8 cellular contexts compared by ENCODE assay signal in genomic region chr16:88533945-88534641, GRCh38. TPM values are rescaled to one million over a fixed set of nuclear protein-coding genes. Genes with fewer than 3 reads are reported as not detected.
DNase-seq lines count a peak whose midpoint lies in the region; ATAC-seq and TF ChIP-seq lines count a peak whose summit lies in the region.

No MANE protein-coding gene starts in this region.

- DNase-seq in activated naive CD8-positive, alpha-beta T cell treated with anti-CD3 and anti-CD28 coated beads for 36 hours, result peak; percentile 85
- DNase-seq in Right ventricle myocardium inferior (ENCODE audit: missing footprints) (peak; percentile 91), posterior vena cava (ENCODE audit: low spot score) (peak; percentile 93), type B pancreatic cell (ENCODE audit: extremely low spot score, unreplicated experiment) (peak; percentile 90)

- peaks cover 9% of the 10 kb centered on the region for H3K4me1 Mint-ChIP-seq in activated naive CD8-positive, alpha-beta T cell treated with anti-CD3 and anti-CD28 coated beads for 36 hours
- peaks cover 16% of the 10 kb centered on the region for H3K4me1 Mint-ChIP-seq in type B pancreatic cell (ENCODE audit: unreplicated experiment)

- H3K36me3 Mint-ChIP-seq in activated naive CD8-positive, alpha-beta T cell treated with anti-CD3 and anti-CD28 coated beads for 36 hours, result peaks cover 3% of the 10 kb centered on the region
- no peaks in the 10 kb centered on the region for H3K36me3 Mint-ChIP-seq in type B pancreatic cell

- no peaks in the 10 kb centered on the region for H3K27me3 Mint-ChIP-seq in activated naive CD8-positive, alpha-beta T cell treated with anti-CD3 and anti-CD28 coated beads for 36 hours
- H3K27me3 Mint-ChIP-seq in type B pancreatic cell, result peaks cover 12% of the 10 kb centered on the region

- TF ChIP-seq CTCF in type B pancreatic cell (conservative IDR thresholded peaks at IDR 0.05), result no peak

- H3K27ac Mint-ChIP-seq in activated naive CD8-positive, alpha-beta T cell treated with anti-CD3 and anti-CD28 coated beads for 36 hours, result no peak overlapping the region
- H3K27ac Mint-ChIP-seq in type B pancreatic cell, result no peak overlapping the region

- no peak overlapping the region for H3K4me3 Mint-ChIP-seq in activated naive CD8-positive, alpha-beta T cell treated with anti-CD3 and anti-CD28 coated beads for 36 hours
- no peak overlapping the region for H3K4me3 Mint-ChIP-seq in type B pancreatic cell

- ATAC-seq in GM18502 (IDR thresholded peaks at IDR 0.05; ENCODE audit: poor library complexity, unreplicated experiment), result peak; percentile 60
- peak; percentile 68 for ATAC-seq in HG02885 (IDR thresholded peaks at IDR 0.05; ENCODE audit: poor library complexity, unreplicated experiment)
- ATAC-seq in Right ventricle myocardium inferior, result peak; percentile 59
- ATAC-seq in HG03565 (IDR thresholded peaks at IDR 0.05; ENCODE audit: unreplicated experiment), result no peak

- no peaks in the 10 kb centered on the region for H3K9me3 Mint-ChIP-seq in activated naive CD8-positive, alpha-beta T cell treated with anti-CD3 and anti-CD28 coated beads for 36 hours
- no peaks in the 10 kb centered on the region for H3K9me3 Mint-ChIP-seq in type B pancreatic cell

- TF ChIP-seq POLR2A in Raji (IDR thresholded peaks at IDR 0.05; ENCODE audit: insufficient read depth, low read depth, low read length), result peak; percentile 77

- intact Hi-C loops in Right ventricle myocardium inferior (cut with DNase I) (no loop called here), posterior vena cava (cut with DNase I) (no loop called here)

RNA-seq across cellular contexts. Expression of gene ZC3H18, which starts 36.1 kb away (rescaled TPM):
- 10 to 100 TPM; 84.3 to 86.8 TPM for total RNA-seq in activated naive CD8-positive, alpha-beta T cell treated with anti-CD3 and anti-CD28 coated beads for 36 hours
- total RNA-seq in Right ventricle myocardium inferior (23.9 TPM), posterior vena cava (10 to 100 TPM; 23.2 to 29.1 TPM), type B pancreatic cell (ENCODE audit: low replicate concordance) (56.5 and 70.2 TPM in 2 replicates)
